ENCODE assay signal across 8 cellular contexts in genomic region chr17:40318835-40319332, GRCh38. TPM values are rescaled to one million over a fixed set of nuclear protein-coding genes. Genes with fewer than 3 reads are reported as not detected.
DNase-seq lines count a peak whose midpoint lies in the region; ATAC-seq and TF ChIP-seq lines count a peak whose summit lies in the region.

No MANE protein-coding gene starts in this region.

- H3F3A ChIP-seq in GM23248 (ENCODE audit: insufficient read depth) = peaks cover 12% of the 10 kb centered on the region

- H3K9me2 ChIP-seq in GM23248 (ENCODE audit: insufficient read depth) = no peaks in the 10 kb centered on the region

- H3K9ac ChIP-seq in GM23248 (peak overlapping the region; percentile 96), skeletal muscle satellite cell (ENCODE audit: low read depth, low read length) (peak overlapping the region; percentile 97)

- H3K4me3 ChIP-seq in GM23248 (peak overlapping the region; percentile 83), gastroesophageal sphincter (peak overlapping the region; percentile 67 to 98), skeletal muscle satellite cell (ENCODE audit: low read length) (peak overlapping the region; percentile 90)

- DNase-seq in GM23248 (peak; percentile 53), WTC11 (ENCODE audit: low spot score) (peak; percentile 13), islet precursor cell (no peak), NCI-H146 treated with DMSO at 0.1 percent for 48 hours (lab: John Stamatoyannopoulos, UW; ENCODE audit: unreplicated experiment) (no peak)

- H3K27me3 Mint-ChIP-seq in WTC11 (ENCODE audit: low read depth) = peaks cover 22% of the 10 kb centered on the region

- H3K4me2 ChIP-seq in GM23248 (ENCODE audit: unreplicated experiment) (peak overlapping the region; percentile 79), skeletal muscle satellite cell (ENCODE audit: low read length) (peak overlapping the region; percentile 96)

- H3K27ac ChIP-seq in GM23248 (peak overlapping the region; percentile 95), gastroesophageal sphincter (peak overlapping the region; percentile 79 to 97 (median 91))

- H3K36me3 ChIP-seq in GM23248 (ENCODE audit: low read depth) = no peaks in the 10 kb centered on the region
- H3K36me3 ChIP-seq in gastroesophageal sphincter = no peaks in the 10 kb centered on the region
- no peaks in the 10 kb centered on the region for H3K36me3 ChIP-seq in skeletal muscle satellite cell (ENCODE audit: insufficient read depth, low read length)

- 1% methylated on average over 13 of the region's 13 CpGs for WGBS in GM23248 (ENCODE audit: low coverage in 1 of 2, low lambda C conversion rate in 2 of 2, missing lambda C conversion rate in 2 of 2), 2 experiments
- WGBS in gastroesophageal sphincter (ENCODE audit: low coverage in 1 of 2), 2 donors = 14% methylated on average over 3 of the region's 13 CpGs; no CpG with 5 or more reads in 1 of the 2 donors

- CTCF ChIA-PET in WTC11 (lab: Charles Lee) = interaction anchor here (0.9 to 2.0 kb wide), 11 partner anchors 9 to 241 kb away, joined by 3 to 13 read pairs (median 4); partner anchors contain the start of genes RARA and WIPF2

- no peaks in the 10 kb centered on the region for H4K20me1 ChIP-seq in GM23248 (ENCODE audit: insufficient read depth)

- no peaks in the 10 kb centered on the region for H3K9me3 ChIP-seq in GM23248 (ENCODE audit: low read depth)
- H3K9me3 ChIP-seq in gastroesophageal sphincter = no peaks in the 10 kb centered on the region
- no peaks in the 10 kb centered on the region for H3K9me3 ChIP-seq in skeletal muscle satellite cell (replicated peaks; ENCODE audit: low read length)

- peaks cover 58% of the 10 kb centered on the region for H3K79me2 ChIP-seq in GM23248 (ENCODE audit: insufficient read depth)

- peaks cover 68% of the 10 kb centered on the region for H3K4me1 Mint-ChIP-seq in WTC11

- POLR2A ChIA-PET in WTC11 (lab: Charles Lee) = interaction anchor here (1.0 to 1.5 kb wide), 2 partner anchors 9 to 26 kb away, joined by 4 to 5 read pairs; no protein-coding TSS in a partner anchor

- no peaks in the 10 kb centered on the region for H3K9me3 Mint-ChIP-seq in WTC11

- H3K27me3 ChIP-seq in GM23248 (replicated peaks; ENCODE audit: insufficient read depth) (no peaks in the 10 kb centered on the region), gastroesophageal sphincter (no peaks in the 10 kb centered on the region), skeletal muscle satellite cell (ENCODE audit: control insufficient read depth, insufficient read depth, low read length) (no peaks in the 10 kb centered on the region)

- TF ChIP-seq CTCF in WTC11 (IDR thresholded peaks at IDR 0.05) = no peak
- peak in 2 of 4 experiments; percentile 30 to 47 for TF ChIP-seq CTCF in gastroesophageal sphincter (IDR thresholded peaks at IDR 0.05)

- TF ChIP-seq EP300 in gastroesophageal sphincter (IDR thresholded peaks at IDR 0.05) = no peak

- 0 out of 2 replicates have a peak overlapping the region, but pooled peaks have one; percentile 10 for H2AFZ ChIP-seq in GM23248

- H3K4me3 Mint-ChIP-seq in WTC11 = peak overlapping the region; percentile 90

- TF ChIP-seq POLR2A in gastroesophageal sphincter (IDR thresholded peaks at IDR 0.05) = no peak

- peaks cover 73% of the 10 kb centered on the region for H3K4me1 ChIP-seq in GM23248 (ENCODE audit: insufficient read depth)
- H3K4me1 ChIP-seq in gastroesophageal sphincter = peaks cover 5 to 95% (median 74%) of the 10 kb centered on the region in 3 donors
- H3K4me1 ChIP-seq in skeletal muscle satellite cell (ENCODE audit: control insufficient read depth, insufficient read depth, low read length) = peaks cover 81% of the 10 kb centered on the region

- H3K27ac Mint-ChIP-seq in WTC11 = no peak overlapping the region

- in situ Hi-C loops in GM23248 (cut with MboI) = no loop called here

- ATAC-seq in WTC11 (no peak), gastroesophageal sphincter (no peak), GM19467 (IDR thresholded peaks at IDR 0.05; ENCODE audit: unreplicated experiment) (no peak), HG02678 (IDR thresholded peaks at IDR 0.05; ENCODE audit: unreplicated experiment) (no peak)

- H3K36me3 Mint-ChIP-seq in WTC11 = no peaks in the 10 kb centered on the region

TF ChIP-seq in WTC11, 78 proteins besides CTCF, POLR2A, EP300 and RAD21:
- no peak for TF ChIP-seq ZNF416 (CRISPR knock-in tag; IDR thresholded peaks at IDR 0.05)
- TF ChIP-seq IRF2 (CRISPR knock-in tag; IDR thresholded peaks at IDR 0.05; ENCODE audit: borderline replicate concordance, low read depth) = no peak
- TF ChIP-seq, protein P1, sequence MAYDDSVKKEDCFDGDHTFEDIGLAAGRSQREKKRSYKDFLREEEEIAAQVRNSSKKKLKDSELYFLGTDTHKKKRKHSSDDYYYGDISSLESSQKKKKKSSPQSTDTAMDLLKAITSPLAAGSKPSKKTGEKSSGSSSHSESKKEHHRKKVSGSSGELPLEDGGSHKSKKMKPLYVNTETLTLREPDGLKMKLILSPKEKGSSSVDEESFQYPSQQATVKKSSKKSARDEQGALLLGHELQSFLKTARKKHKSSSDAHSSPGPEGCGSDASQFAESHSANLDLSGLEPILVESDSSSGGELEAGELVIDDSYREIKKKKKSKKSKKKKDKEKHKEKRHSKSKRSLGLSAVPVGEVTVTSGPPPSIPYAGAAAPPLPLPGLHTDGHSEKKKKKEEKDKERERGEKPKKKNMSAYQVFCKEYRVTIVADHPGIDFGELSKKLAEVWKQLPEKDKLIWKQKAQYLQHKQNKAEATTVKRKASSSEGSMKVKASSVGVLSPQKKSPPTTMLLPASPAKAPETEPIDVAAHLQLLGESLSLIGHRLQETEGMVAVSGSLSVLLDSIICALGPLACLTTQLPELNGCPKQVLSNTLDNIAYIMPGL (CRISPR knock-in tag; IDR thresholded peaks at IDR 0.05) = no peak
- no peak for TF ChIP-seq FOXP1 (CRISPR knock-in tag; IDR thresholded peaks at IDR 0.05; ENCODE audit: borderline replicate concordance)
- TF ChIP-seq KAT7 (CRISPR knock-in tag; IDR thresholded peaks at IDR 0.05; ENCODE audit: borderline replicate concordance) = no peak
- no peak for TF ChIP-seq IRF1 (CRISPR knock-in tag; IDR thresholded peaks at IDR 0.05)

RNA-seq across cellular contexts. Expression of gene RARA, which starts 9.9 kb away (rescaled TPM):
- total RNA-seq in GM23248 (2014; rRNA removed; shearing (Covaris generic)) = 32.2 and 38.9 TPM in 2 replicates
- polyA plus RNA-seq in GM23248 (2016; fragmentation: Nextera tagmentation; extraction: Ambion mirVana) = 23.7 and 24.5 TPM in 2 replicates
- total RNA-seq in WTC11 (2021) (14.3 to 20.7 TPM (median 15.8 TPM) in 3 replicates), gastroesophageal sphincter (10 to 100 TPM; 18.5 to 41.8 (median 28.5) TPM)
- 11.2 and 17.0 TPM in 2 replicates for total RNA-seq in skeletal muscle satellite cell (2012; rRNA removed)

RNA-seq across cellular contexts. Expression of gene CDC6, which starts 31.2 kb away (rescaled TPM):
- 12.4 and 13.4 TPM in 2 replicates for total RNA-seq in GM23248 (2014; rRNA removed; shearing (Covaris generic))
- 8.8 and 9.8 TPM in 2 replicates for polyA plus RNA-seq in GM23248 (2016; fragmentation: Nextera tagmentation; extraction: Ambion mirVana)
- total RNA-seq in WTC11 (2021) (85.9 to 125 TPM (median 87.9 TPM) in 3 replicates), gastroesophageal sphincter (1 to 10 TPM in 2 of 4 donors, under 1 TPM in 1, not detected in 1; 0.54 to 2.2 (median 1.2) TPM)
- total RNA-seq in skeletal muscle satellite cell (2012; rRNA removed) = 22.1 and 22.6 TPM in 2 replicates

RNA-seq across cellular contexts. Expression of gene GJD3, which starts 45.7 kb away (rescaled TPM):
- 1.2 TPM in 1 of 2 replicates, not detected in the other for total RNA-seq in GM23248 (2014; rRNA removed; shearing (Covaris generic))
- 1.3 and 2.0 TPM in 2 replicates for polyA plus RNA-seq in GM23248 (2016; fragmentation: Nextera tagmentation; extraction: Ambion mirVana)
- 1.4 to 2.3 TPM (median 2.0 TPM) in 3 replicates for total RNA-seq in WTC11 (2021)
- total RNA-seq in gastroesophageal sphincter = 1 to 10 TPM in 1 of 4 donors, not detected in 3; 2.5 TPM
- total RNA-seq in skeletal muscle satellite cell (2012; rRNA removed) = 0.22 and 0.25 TPM in 2 replicates

Comparison
In these comparisons a context has a peak if more than half of its experiments do, and no peak if none do; other contexts are left out.
1. DNase-seq: peak in GM23248 (single experiment) and WTC11 (single experiment); none in islet precursor cell (single experiment) and NCI-H146 treated with DMSO at 0.1 percent for 48 hours (single experiment).
2. Peak in every context shown above with its lines, with median percentiles within 50 percentile points of each other: H3K4me3 ChIP-seq.